8 cellular contexts compared by ENCODE assay signal in the genomic region with DNA sequence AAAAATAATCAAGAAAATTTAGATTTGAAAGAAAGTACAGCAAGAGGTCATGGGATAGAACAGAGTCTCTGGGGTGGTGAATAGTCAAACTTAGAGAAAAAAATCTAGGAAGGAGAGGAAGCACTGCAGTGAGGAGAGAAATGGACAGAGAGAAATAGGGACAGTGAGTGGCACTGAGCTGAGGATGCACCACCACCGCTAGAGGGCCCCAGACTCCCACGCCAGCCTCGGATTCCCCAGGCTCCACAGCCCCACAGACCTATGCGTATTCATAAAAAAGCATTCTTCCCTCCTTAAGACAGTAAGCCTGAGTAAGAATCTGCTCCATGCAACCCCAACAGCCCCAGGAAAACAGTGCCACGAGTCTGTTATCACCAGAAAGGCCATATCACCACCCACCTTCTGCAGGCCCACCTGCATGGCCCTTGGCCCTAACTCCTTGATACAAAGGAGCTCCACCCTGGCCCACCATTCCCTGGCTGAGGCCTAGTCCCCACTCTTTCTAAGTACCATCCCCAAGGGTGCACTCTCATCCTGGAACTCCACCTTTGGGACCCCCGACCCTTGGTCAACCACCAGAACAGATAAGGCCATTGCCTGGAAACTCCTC.
A peak's percentile ranks its signal among the peaks of the same experiment; 100 is the strongest.
DNase-seq lines count a peak whose midpoint lies in the region; ATAC-seq and TF ChIP-seq lines count a peak whose summit lies in the region.

No MANE protein-coding gene starts in this region.

- ATAC-seq in GM18520 (IDR thresholded peaks at IDR 0.05; ENCODE audit: unreplicated experiment) (peak; percentile 26), HG03095 (IDR thresholded peaks at IDR 0.05; ENCODE audit: unreplicated experiment) (peak; percentile 39)

- H3K27me3 Mint-ChIP-seq in endothelial cell (ENCODE audit: unreplicated experiment), result peaks cover 2% of the 10 kb centered on the region

- peak; percentile 76 for TF ChIP-seq CTCF in endothelial cell (IDR thresholded peaks at IDR 0.05; ENCODE audit: unreplicated experiment)

- no peaks in the 10 kb centered on the region for H3K9me3 Mint-ChIP-seq in endothelial cell (ENCODE audit: unreplicated experiment)

- peaks cover 17% of the 10 kb centered on the region for H3K4me1 Mint-ChIP-seq in endothelial cell (ENCODE audit: unreplicated experiment)

- DNase-seq in AG20443 (ENCODE audit: low spot score), result peak; percentile 93
- DNase-seq in NOMO-1 treated with DMSO at 0.1 percent for 48 hours (lab: John Stamatoyannopoulos, UW; ENCODE audit: unreplicated experiment), result peak; percentile 57
- DNase-seq in activated CD8-positive, alpha-beta memory T cell treated with anti-CD3 and anti-CD28 coated beads, Interleukin-2, amount 50 U/mL, for 24 hours (ENCODE audit: extremely low read depth), result peak; percentile 28
- peak; percentile 86 for DNase-seq in endothelial cell (ENCODE audit: low spot score)
- DNase-seq in myocyte (ENCODE audit: low read depth), result peak; percentile 77
- DNase-seq in stimulated activated CD8-positive, alpha-beta memory T cell treated with anti-CD3 and anti-CD28 coated beads, Interleukin-7, amount 100 ng/mL, for 1 hour (ENCODE audit: low read depth in 2 of 2), result peak; percentile 45 to 58

- H3K27ac Mint-ChIP-seq in endothelial cell (ENCODE audit: unreplicated experiment), result peak overlapping the region; percentile 11

- H3K36me3 Mint-ChIP-seq in endothelial cell (ENCODE audit: low read depth, unreplicated experiment), result peaks cover 11% of the 10 kb centered on the region

- H3K4me3 Mint-ChIP-seq in endothelial cell (ENCODE audit: unreplicated experiment), result no peak overlapping the region

Comparison
In these comparisons a context has a peak if more than half of its experiments do, and no peak if none do; other contexts are left out.
1. Peak in every context shown above with its lines: DNase-seq and ATAC-seq.
2. DNase-seq: peak in every context shown above with its lines; median percentile 93 in AG20443; 86 in endothelial cell; 77 in myocyte; 57 in NOMO-1 treated with DMSO at 0.1 percent for 48 hours; 52 in stimulated activated CD8-positive, alpha-beta memory T cell treated with anti-CD3 and anti-CD28 coated beads, Interleukin-7, amount 100 ng/mL, for 1 hour; 28 in activated CD8-positive, alpha-beta memory T cell treated with anti-CD3 and anti-CD28 coated beads, Interleukin-2, amount 50 U/mL, for 24 hours.